ENCODE assay signal across 18 cellular contexts in the genomic region with DNA sequence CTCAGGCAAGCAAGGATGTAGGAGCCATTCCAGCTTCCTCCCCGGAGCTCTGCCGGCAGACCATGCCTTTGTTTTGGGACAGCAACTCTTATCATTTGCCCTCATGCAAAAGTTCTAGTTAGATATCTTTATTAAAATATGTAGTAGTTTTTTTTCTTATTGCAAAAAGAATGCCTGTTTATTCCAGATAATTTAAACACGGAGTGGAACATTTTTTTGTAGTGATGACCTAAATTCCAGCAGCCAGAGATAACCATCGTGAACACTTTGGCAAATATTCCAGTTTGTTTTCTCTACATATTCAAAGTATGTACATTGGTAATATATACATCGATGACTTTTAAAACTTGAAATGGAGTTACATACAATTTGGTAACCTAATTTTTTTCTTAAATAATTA. TPM values are rescaled to one million over a fixed set of nuclear protein-coding genes. Genes with fewer than 3 reads are reported as not detected.
DNase-seq lines count a peak whose midpoint lies in the region; ATAC-seq, FAIRE-seq and TF ChIP-seq lines count a peak whose summit lies in the region.
"Had no signal": no experiment of that assay in that cellular context is flagged by ENCODE, and none has a peak within 500 bp of the region (broad histone marks: within the 10 kb centered on the region; RNA-seq: fewer than 3 reads in every experiment).

No MANE protein-coding gene starts in this region.

- H3K23ac ChIP-seq in neuronal stem cell (ENCODE audit: low read depth, low read length, poor library complexity), result no peak overlapping the region

- peak; percentile 55 for ATAC-seq in SK-N-SH treated with all-trans-retinoic acid at 6 μM for 48 hours
- ATAC-seq in HG03469 (IDR thresholded peaks at IDR 0.05; ENCODE audit: unreplicated experiment), result no peak
- no peak for ATAC-seq in GM18517 (IDR thresholded peaks at IDR 0.05; ENCODE audit: unreplicated experiment)
- no peak for ATAC-seq in GM21737 (IDR thresholded peaks at IDR 0.05; ENCODE audit: unreplicated experiment)

- H3K4me3 ChIP-seq in AG04449 (ENCODE audit: low read depth, low read length), result no peak overlapping the region
- no peak overlapping the region for H3K4me3 ChIP-seq in endothelial cell of umbilical vein (replicated peaks in 1 of 3; ENCODE audit: insufficient read depth in 1 of 3, low read depth in 1 of 3, low read length in 3 of 3)
- H3K4me3 ChIP-seq in neuronal stem cell (ENCODE audit: low read length in 2 of 2), result no peak overlapping the region
- H3K4me3 ChIP-seq: GM23248, HAP-1, SJSA1 had no signal

- H4K8ac ChIP-seq in neuronal stem cell (ENCODE audit: low read depth, low read length), result no peak overlapping the region

- peak overlapping the region; percentile 16 for H2BK12ac ChIP-seq in neuronal stem cell (ENCODE audit: low read length)

- H4K20me1 ChIP-seq in endothelial cell of umbilical vein (replicated peaks; ENCODE audit: control insufficient read depth, extremely low read depth, insufficient read depth, low read length), result no peaks in the 10 kb centered on the region

- no peak overlapping the region for H3K14ac ChIP-seq in neuronal stem cell (ENCODE audit: low read length)

- H3K79me2 ChIP-seq in endothelial cell of umbilical vein (ENCODE audit: control insufficient read depth, insufficient read depth, low read length), result no peaks in the 10 kb centered on the region

- CTCF ChIA-PET in AG04449 (lab: Yijun Ruan, JAX) (interaction anchor here (0.9 to 1.2 kb wide), 4 partner anchors 10 to 203 kb away, joined by 3 read pairs; no protein-coding TSS in a partner anchor), endothelial cell of umbilical vein (lab: Charles Lee) (interaction anchor here (0.8 to 1.7 kb wide), 3 partner anchors 9 to 78 kb away, joined by 3 to 6 read pairs (median 4); no protein-coding TSS in a partner anchor)

- H2BK15ac ChIP-seq in neuronal stem cell (ENCODE audit: low read length), result no peak overlapping the region

- no peak overlapping the region for H2AK5ac ChIP-seq in neuronal stem cell (ENCODE audit: low read depth, low read length)

- no peak for TF ChIP-seq POLR2A in endothelial cell of umbilical vein (IDR thresholded peaks at IDR 0.05; ENCODE audit: low read depth, low read length)

- H3K27ac ChIP-seq in endothelial cell of umbilical vein (ENCODE audit: insufficient read depth, low read depth, low read length), result no peak overlapping the region
- H3K27ac ChIP-seq in neuronal stem cell (replicated peaks; ENCODE audit: low read length), result no peak overlapping the region
- H3K27ac ChIP-seq: GM23248, SJSA1 had no signal

- no peaks in the 10 kb centered on the region for H3K27me3 ChIP-seq in endothelial cell of umbilical vein (ENCODE audit: control insufficient read depth in 2 of 2, insufficient read depth in 2 of 2, low read length in 2 of 2)
- peaks cover 0 to 2% (median 0%) of the 10 kb centered on the region in 3 experiments for H3K27me3 ChIP-seq in neuronal stem cell (ENCODE audit: control insufficient read depth in 3 of 3, insufficient read depth in 3 of 3, low read depth in 1 of 3, low read length in 3 of 3)
- H3K27me3 ChIP-seq: SJSA1 had no signal

- no peaks in the 10 kb centered on the region for H3K9me3 ChIP-seq in endothelial cell of umbilical vein (replicated peaks; ENCODE audit: control insufficient read depth, insufficient read depth, low read length)
- peaks cover 2 to 3% of the 10 kb centered on the region in 2 donors for H3K9me3 ChIP-seq in neuronal stem cell (replicated peaks in 1 of 2; ENCODE audit: control insufficient read depth in 2 of 2, insufficient read depth in 1 of 2, low read depth in 1 of 2, low read length in 2 of 2)
- H3K9me3 ChIP-seq: HAP-1, SJSA1 had no signal

- H3K9ac ChIP-seq in endothelial cell of umbilical vein (replicated peaks; ENCODE audit: extremely low read depth, insufficient read depth, low read length), result no peak overlapping the region
- no peak overlapping the region for H3K9ac ChIP-seq in neuronal stem cell (ENCODE audit: low read depth, low read length, poor library complexity)
- H3K9ac ChIP-seq: GM23248 had no signal

- H3K79me1 ChIP-seq in neuronal stem cell (ENCODE audit: low read depth, low read length), result no peaks in the 10 kb centered on the region

- no peak overlapping the region for H3K4me2 ChIP-seq in endothelial cell of umbilical vein (ENCODE audit: insufficient read depth, low read length)
- no peak overlapping the region for H3K4me2 ChIP-seq in neuronal stem cell (ENCODE audit: insufficient read depth, low read length, poor library complexity, severe bottlenecking)

- H2BK5ac ChIP-seq in neuronal stem cell (ENCODE audit: low read length), result no peak overlapping the region

- TF ChIP-seq CTCF in AG04449 (IDR thresholded peaks at IDR 0.05; ENCODE audit: insufficient read depth, low read length, missing control alignments) (no peak), endothelial cell of umbilical vein (IDR thresholded peaks at IDR 0.05; ENCODE audit: extremely low read depth in 1 of 2, insufficient read depth in 1 of 2, low read depth in 1 of 2, low read length in 2 of 2) (no peak)

- H3K4ac ChIP-seq in neuronal stem cell (ENCODE audit: low read length), result no peak overlapping the region

- H2AFZ ChIP-seq in endothelial cell of umbilical vein (ENCODE audit: low read depth, low read length) (peak overlapping the region; percentile 7), neuronal stem cell (ENCODE audit: low read length) (no peak overlapping the region)
- H2AFZ ChIP-seq: GM23248 had no signal

- no peak overlapping the region for H2BK120ac ChIP-seq in neuronal stem cell (ENCODE audit: low read depth, low read length)

- no peak overlapping the region for H4K91ac ChIP-seq in neuronal stem cell (ENCODE audit: low read depth, low read length, poor library complexity)

- WGBS in neuronal stem cell (ENCODE audit: extremely low coverage in 2 of 2, insufficient read length in 2 of 2, insufficient replicate concordance in 1 of 2), 2 donors, result no CpG with 5 or more reads among the region's 5 CpGs

- intact Hi-C loops in endothelial cell of umbilical vein (cut with micrococcal nuclease), result no loop called here

- BruUV-seq in endothelial cell of umbilical vein (replicated peaks; lab: Mats Ljungman, UMichigan), result no TSS peak

- H3K36me3 ChIP-seq in endothelial cell of umbilical vein (ENCODE audit: control insufficient read depth in 2 of 2, extremely low read depth in 1 of 2, insufficient read depth in 2 of 2, low read length in 2 of 2) (no peaks in the 10 kb centered on the region), neuronal stem cell (replicated peaks in 1 of 2; ENCODE audit: control insufficient read depth in 2 of 2, insufficient read depth in 2 of 2, low read length in 2 of 2) (no peaks in the 10 kb centered on the region)
- H3K36me3 ChIP-seq: HAP-1 had no signal

- H3K4me1 ChIP-seq in endothelial cell of umbilical vein (ENCODE audit: control insufficient read depth, extremely low read depth, insufficient read depth, low read length) (no peaks in the 10 kb centered on the region), neuronal stem cell (ENCODE audit: control insufficient read depth in 2 of 2, insufficient read depth in 1 of 2, low read depth in 1 of 2, low read length in 2 of 2) (no peaks in the 10 kb centered on the region)
- H3K4me1 ChIP-seq: HAP-1 had no signal

- FAIRE-seq in endothelial cell of umbilical vein (lab: Jason Lieb, UNC), result no peak

- POLR2A ChIA-PET in AG04449 (lab: Yijun Ruan, JAX) (interaction anchor here (0.6 kb wide), 1 partner anchor 261 kb away, joined by 3 read pairs; no protein-coding TSS in a partner anchor), endothelial cell of umbilical vein (lab: Charles Lee) (no interaction called here)

- H3K18ac ChIP-seq in neuronal stem cell (ENCODE audit: low read length), result no peak overlapping the region

- dilution Hi-C loops in endothelial cell of umbilical vein (cut with MboI; ENCODE audit: extremely low pct_ligation_motif_present, low sequenced_read_pairs), result no loop called here

- H3K9me1 ChIP-seq in endothelial cell of umbilical vein (replicated peaks; ENCODE audit: control insufficient read depth, extremely low read depth, insufficient read depth, low read length), result no peaks in the 10 kb centered on the region

- peak; percentile 5 for DNase-seq in AG04449 (ENCODE audit: low read depth, low spot score)
- DNase-seq in endothelial cell of umbilical vein (ENCODE audit: low read depth, low spot score), result no peak
- DNase-seq in neuronal stem cell (ENCODE audit: low spot score), result no peak
- DNase-seq in RPMI8226, result no peak
- DNase-seq: DMS53, GM23248, Karpas-422, NCI-H1694, NCI-H2081, NCI-H2171, NCI-H524 treated with DMSO at 0.1 percent for 48 hours had no signal

TF ChIP-seq in SK-N-SH treated with all-trans-retinoic acid at 6 μM for 48 hours, 23 proteins besides CTCF, POLR2A, EP300 and RAD21:
- no peak for TF ChIP-seq SNAI2 (CRISPR knock-in tag; IDR thresholded peaks at IDR 0.05)

TF ChIP-seq in endothelial cell of umbilical vein, 7 proteins besides CTCF, POLR2A, EP300 and RAD21:
- TF ChIP-seq GATA2 (IDR thresholded peaks at IDR 0.05; ENCODE audit: insufficient read depth, insufficient read length, low read depth, low read length), result no peak
- no peak for TF ChIP-seq FOS (IDR thresholded peaks at IDR 0.05; ENCODE audit: borderline replicate concordance, insufficient read depth, low read length)

RNA-seq across cellular contexts. Expression of gene CRISPLD2, which starts 54.8 kb away (rescaled TPM):
- 0.73 TPM in 1 of 2 replicates, not detected in the other for total RNA-seq in endothelial cell of umbilical vein
- polyA plus RNA-seq in endothelial cell of umbilical vein, result 0.06 and 0.14 TPM in 2 replicates
- 0.04 and 0.06 TPM in 2 replicates for polyA plus RNA-seq in endothelial cell of umbilical vein (2011; cell fraction: cytosol; rRNA removed)
- 0.14 TPM in 1 of 2 replicates, not detected in the other for polyA plus RNA-seq in endothelial cell of umbilical vein (2011; cell fraction: nucleus; rRNA removed)
- polyA plus RNA-seq in endothelial cell of umbilical vein (2012), result 0.31 and 0.40 TPM in 2 replicates
- polyA minus RNA-seq in endothelial cell of umbilical vein, result 0.38 and 0.58 TPM in 2 replicates
- polyA minus RNA-seq in endothelial cell of umbilical vein (2011; cell fraction: cytosol; rRNA and poly(A)+ RNA removed), result 11.9 TPM
- polyA minus RNA-seq in endothelial cell of umbilical vein (2011; cell fraction: nucleus; rRNA and poly(A)+ RNA removed), result not detected in 2 replicates
- 0.14 TPM for polyA plus RNA-seq in neuronal stem cell (2013, experiment 1 of 2)
- 0.12 TPM for polyA plus RNA-seq in neuronal stem cell (2013, experiment 2 of 2)
- polyA plus RNA-seq: IgD-negative memory B cell had no signal
